ENCODE assay signal across 10 cellular contexts in the genomic region with DNA sequence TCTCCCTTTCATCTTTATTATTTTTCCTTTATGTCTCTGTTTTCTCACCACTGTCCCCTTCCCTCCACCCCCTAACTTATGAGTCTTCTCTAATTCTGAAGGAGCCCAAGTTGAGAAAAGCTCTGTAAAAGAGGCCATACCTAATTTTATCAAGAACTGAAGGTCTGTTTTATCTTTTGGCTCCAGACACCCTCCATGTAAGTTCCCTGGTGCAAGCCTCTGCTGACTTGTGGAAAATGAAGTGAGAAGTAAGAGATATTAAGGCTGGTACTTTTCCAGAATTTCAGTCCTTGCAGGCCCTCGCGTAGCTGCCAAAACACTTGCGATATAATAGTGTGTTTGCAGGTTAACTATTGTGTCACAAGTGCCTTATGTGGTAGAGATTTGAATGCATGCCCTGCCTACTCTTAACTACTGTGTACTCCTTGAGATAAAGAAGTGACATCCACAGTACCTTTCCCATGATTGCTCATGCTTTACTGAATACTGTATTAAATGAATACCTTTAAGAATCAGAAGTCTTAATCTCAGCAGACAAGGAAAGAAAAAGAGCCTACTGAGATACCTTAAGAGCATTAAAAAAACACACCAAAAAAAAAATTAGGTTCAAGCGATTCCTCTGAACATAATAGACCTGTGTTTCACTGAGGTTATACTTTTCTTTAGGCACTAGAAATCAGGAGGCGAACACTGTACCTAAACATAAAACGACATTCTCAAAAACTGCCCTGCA.
A peak's percentile ranks its signal among the peaks of the same experiment; 100 is the strongest.
DNase-seq lines count a peak whose midpoint lies in the region; ATAC-seq, FAIRE-seq and TF ChIP-seq lines count a peak whose summit lies in the region.
"Had no signal": no experiment of that assay in that cellular context is flagged by ENCODE, and none has a peak within 500 bp of the region (broad histone marks: within the 10 kb centered on the region; RNA-seq: fewer than 3 reads in every experiment).

No MANE protein-coding gene starts in this region.

- no peak for TF ChIP-seq CTCF in AG10803 (conservative IDR thresholded peaks at IDR 0.05; ENCODE audit: low read length)
- no peak for TF ChIP-seq CTCF in HFF-Myc (IDR thresholded peaks at IDR 0.05; ENCODE audit: low read depth, low read length, missing control alignments)
- no peak for TF ChIP-seq CTCF in GM12878 (IDR thresholded peaks at IDR 0.05 in 2 of 3, conservative IDR thresholded peaks at IDR 0.05 in 1 of 3; ENCODE audit: control insufficient read depth in 2 of 3, extremely low read depth in 1 of 3, insufficient read depth in 1 of 3, low read depth in 3 of 3, low read length in 3 of 3)

- no peaks in the 10 kb centered on the region for H3K27me3 ChIP-seq in GM12878 (replicated peaks in 1 of 2; ENCODE audit: control insufficient read depth in 2 of 2, insufficient read depth in 2 of 2, low read length in 1 of 2)
- H3K27me3 ChIP-seq in mesenchymal stem cell (ENCODE audit: control insufficient read depth in 1 of 2, insufficient read depth in 1 of 2, low read length in 2 of 2), result peaks cover 0 to 5% of the 10 kb centered on the region in 2 experiments

- H3K4me2 ChIP-seq in GM12878 (ENCODE audit: control insufficient read depth, insufficient read depth) (peak overlapping the region; percentile 89), mesenchymal stem cell (ENCODE audit: low read length, poor library complexity, severe bottlenecking) (peak overlapping the region; percentile 91)

- no peak overlapping the region for H3K18ac ChIP-seq in mesenchymal stem cell (ENCODE audit: low read depth in 1 of 2, low read length in 2 of 2)

- H2AFZ ChIP-seq in GM12878 (ENCODE audit: control insufficient read depth, low read depth, low read length) (peak overlapping the region; percentile 59), mesenchymal stem cell (ENCODE audit: low read depth, low read length) (no peak overlapping the region)

- no peak overlapping the region for H2BK120ac ChIP-seq in mesenchymal stem cell (ENCODE audit: low read depth, low read length)

- intact Hi-C loops in GM12878 (cut with micrococcal nuclease; ENCODE audit: unreplicated experiment), result no loop called here

- TF ChIP-seq POLR2A in GM12878 (IDR thresholded peaks at IDR 0.05; ENCODE audit: low read depth, low read length), result no peak

- no peak for DNase-seq in AG10803 (ENCODE audit: low read depth)
- DNase-seq in HFF-Myc (ENCODE audit: extremely low read depth, low read depth), result no peak
- no peak for DNase-seq in GM12878 (ENCODE audit: low read depth, low spot score)
- DNase-seq in mesenchymal stem cell, result no peak
- DNase-seq in GDM1 (lab: John Stamatoyannopoulos, UW), result no peak
- no peak for DNase-seq in NCI-H187 treated with DMSO at 0.1 percent for 48 hours (lab: John Stamatoyannopoulos, UW)
- DNase-seq in DMS79 (lab: John Stamatoyannopoulos, UW), result no peak
- DNase-seq in ureter (ENCODE audit: low spot score), result no peak
- DNase-seq: activated gamma-delta T cell, stomach had no signal

- H2AK5ac ChIP-seq in mesenchymal stem cell (ENCODE audit: low read length, severe bottlenecking), result no peak overlapping the region

- H2BK12ac ChIP-seq in mesenchymal stem cell (ENCODE audit: low read length in 2 of 2), result no peak overlapping the region

- H4K8ac ChIP-seq in mesenchymal stem cell (ENCODE audit: low read length), result no peak overlapping the region

- H2BK5ac ChIP-seq in mesenchymal stem cell (ENCODE audit: low read depth, low read length, poor library complexity, severe bottlenecking), result no peak overlapping the region

- H3K9me3 ChIP-seq in GM12878 (replicated peaks; ENCODE audit: control insufficient read depth, insufficient read depth, low read length) (no peaks in the 10 kb centered on the region), mesenchymal stem cell (ENCODE audit: control insufficient read depth, low read length) (no peaks in the 10 kb centered on the region)
- H3K9me3 ChIP-seq: stomach had no signal

- no peak for TF ChIP-seq RAD21 in GM12878 (IDR thresholded peaks at IDR 0.05; ENCODE audit: insufficient read depth, low read depth, low read length)

- POLR2A ChIA-PET in GM12878 (lab: Charles Lee), result no interaction called here

- no peak overlapping the region for H3K23ac ChIP-seq in mesenchymal stem cell (ENCODE audit: low read length in 2 of 2)

- no peak overlapping the region for H3K27ac ChIP-seq in GM12878 (ENCODE audit: control insufficient read depth, insufficient read depth)
- H3K27ac ChIP-seq in mesenchymal stem cell (ENCODE audit: low read length, poor library complexity, severe bottlenecking), result no peak overlapping the region
- H3K27ac ChIP-seq: stomach had no signal

- CTCF ChIA-PET in GM12878 (lab: Yijun Ruan, JAX), result interaction anchor here (1.0 to 3.5 kb wide), 2 partner anchors 98 to 182 kb away, joined by 4 to 14 read pairs; no protein-coding TSS in a partner anchor

- H3K9ac ChIP-seq in GM12878 (ENCODE audit: control insufficient read depth, insufficient read depth, low read length) (no peak overlapping the region; the same call in 1 of the 2 replicates), mesenchymal stem cell (ENCODE audit: low read length) (peak overlapping the region; percentile 86)

- no peak overlapping the region for H3K14ac ChIP-seq in mesenchymal stem cell (ENCODE audit: low read length in 2 of 2)

- no peaks in the 10 kb centered on the region for H3K79me1 ChIP-seq in mesenchymal stem cell (replicated peaks; ENCODE audit: low read length, poor library complexity, severe bottlenecking)

- H3K4ac ChIP-seq in mesenchymal stem cell (ENCODE audit: low read depth in 1 of 2, low read length in 2 of 2), result no peak overlapping the region

- no peak for TF ChIP-seq EP300 in GM12878 (IDR thresholded peaks at IDR 0.05; ENCODE audit: borderline replicate concordance in 1 of 2, control insufficient read depth in 1 of 2, low read depth in 2 of 2, low read length in 2 of 2)

- H3K79me2 ChIP-seq in GM12878 (ENCODE audit: control insufficient read depth, insufficient read depth, low read length), result no peaks in the 10 kb centered on the region

- in situ Hi-C loops in GM12878 (cut with MboI), result no loop called here

- no TSS peak for BruUV-seq in GM12878 (replicated peaks; lab: Mats Ljungman, UMichigan)

- RAD21 ChIA-PET in GM12878 (lab: Charles Lee; ENCODE audit: unreplicated experiment), result no interaction called here

- H3K4me1 ChIP-seq in GM12878 (ENCODE audit: control insufficient read depth, insufficient read depth, low read length) (no peaks in the 10 kb centered on the region), mesenchymal stem cell (ENCODE audit: control insufficient read depth, insufficient read depth, low read depth, low read length) (no peaks in the 10 kb centered on the region)

- no peak; the same call in 2 of the 3 replicates for ATAC-seq in GM12878

- no peaks in the 10 kb centered on the region for H4K20me1 ChIP-seq in GM12878 (ENCODE audit: control insufficient read depth, insufficient read depth)

- no peak overlapping the region for H2BK15ac ChIP-seq in mesenchymal stem cell (ENCODE audit: low read depth, poor library complexity, severe bottlenecking)

- FAIRE-seq in GM12878 (lab: Jason Lieb, UNC), result no peak

- H4K91ac ChIP-seq in mesenchymal stem cell (ENCODE audit: low read length), result no peak overlapping the region

- SMC1A ChIA-PET in GM12878 (lab: Charles Lee; ENCODE audit: uncharacterized antibody, unreplicated experiment), result interaction anchor here (0.6 to 1.5 kb wide), 4 partner anchors 8 to 136 kb away, joined by 3 to 5 read pairs (median 3); no protein-coding TSS in a partner anchor

- 72% methylated on average over 6 of the region's 6 CpGs for WGBS in GM12878 (ENCODE audit: insufficient coverage, insufficient replicate concordance, low lambda C conversion rate, missing lambda C conversion rate)
- 57% methylated on average over 6 of the region's 6 CpGs for WGBS in mesenchymal stem cell

- no peaks in the 10 kb centered on the region for H3K36me3 ChIP-seq in GM12878 (ENCODE audit: control insufficient read depth in 2 of 2, insufficient read depth in 2 of 2, low read length in 1 of 2)
- no peaks in the 10 kb centered on the region for H3K36me3 ChIP-seq in mesenchymal stem cell (ENCODE audit: control insufficient read depth in 1 of 2, insufficient read depth in 2 of 2, low read depth in 1 of 2, low read length in 2 of 2)
- H3K36me3 ChIP-seq: stomach had no signal

- H3K4me3 ChIP-seq in AG10803 (ENCODE audit: low read length), result peak overlapping the region; percentile 63
- H3K4me3 ChIP-seq in HFF-Myc (replicated peaks; ENCODE audit: low read depth, low read length), result peak overlapping the region; percentile 58
- peak overlapping the region; percentile 70 for H3K4me3 ChIP-seq in GM12878
- peak overlapping the region in 1 of 2 experiments; percentile 85 for H3K4me3 ChIP-seq in mesenchymal stem cell (ENCODE audit: insufficient read depth in 1 of 2, low read depth in 1 of 2, low read length in 2 of 2)

TF ChIP-seq in GM12878, 131 proteins besides CTCF, POLR2A, EP300 and RAD21 (continues in another document):
- TF ChIP-seq RBBP5 (conservative IDR thresholded peaks at IDR 0.05), result no peak
- TF ChIP-seq, protein P1, sequence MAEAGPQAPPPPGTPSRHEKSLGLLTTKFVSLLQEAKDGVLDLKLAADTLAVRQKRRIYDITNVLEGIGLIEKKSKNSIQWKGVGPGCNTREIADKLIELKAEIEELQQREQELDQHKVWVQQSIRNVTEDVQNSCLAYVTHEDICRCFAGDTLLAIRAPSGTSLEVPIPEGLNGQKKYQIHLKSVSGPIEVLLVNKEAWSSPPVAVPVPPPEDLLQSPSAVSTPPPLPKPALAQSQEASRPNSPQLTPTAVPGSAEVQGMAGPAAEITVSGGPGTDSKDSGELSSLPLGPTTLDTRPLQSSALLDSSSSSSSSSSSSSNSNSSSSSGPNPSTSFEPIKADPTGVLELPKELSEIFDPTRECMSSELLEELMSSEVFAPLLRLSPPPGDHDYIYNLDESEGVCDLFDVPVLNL (IDR thresholded peaks at IDR 0.05; ENCODE audit: low read depth, low read length), result no peak
- TF ChIP-seq SREBF1 (IDR thresholded peaks at IDR 0.05; ENCODE audit: low read length), result no peak
